In the genomic region with DNA sequence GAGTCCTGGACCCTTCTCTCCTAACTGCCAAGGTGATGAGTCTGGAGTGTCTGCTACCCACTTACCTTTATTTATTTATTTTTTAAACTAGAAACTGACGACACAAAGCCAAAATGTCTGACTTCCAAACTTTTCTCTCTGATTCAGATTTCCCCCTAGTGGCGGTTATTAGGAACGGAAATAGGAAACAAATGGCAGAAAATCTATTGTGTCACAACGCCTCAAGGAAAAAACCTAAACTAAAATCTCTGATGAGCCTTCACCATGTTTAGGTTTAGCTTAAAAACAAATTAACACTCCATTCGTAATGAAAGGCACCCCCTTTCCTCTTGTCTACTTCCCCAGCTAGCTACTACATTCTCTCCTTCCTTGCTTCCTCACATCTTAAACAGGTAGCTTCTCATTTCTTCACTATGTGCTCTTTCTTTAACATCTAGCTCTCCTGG, we compare ENCODE assay signal across 8 cellular contexts.
DNase-seq lines count a peak whose midpoint lies in the region; ATAC-seq and TF ChIP-seq lines count a peak whose summit lies in the region.

No MANE protein-coding gene starts in this region.

- no peaks in the 10 kb centered on the region for H3K27me3 Mint-ChIP-seq in activated T-cell treated with anti-CD3 and anti-CD28 coated beads, Interleukin-2, amount 50 U/mL, for 4 hours (ENCODE audit: low read depth)

- H3K4me3 ChIP-seq in foreskin fibroblast (ENCODE audit: low read depth in 1 of 2, low read length in 2 of 2): no peak overlapping the region

- ATAC-seq in sciatic nerve (peak; percentile 51), GM21528 (IDR thresholded peaks at IDR 0.05; ENCODE audit: low FRiP score, unreplicated experiment) (no peak)
- no peak for ATAC-seq in activated T-cell treated with anti-CD3 and anti-CD28 coated beads, Interleukin-2, amount 50 U/mL, for 4 hours

- H3K36me3 Mint-ChIP-seq in activated T-cell treated with anti-CD3 and anti-CD28 coated beads, Interleukin-2, amount 50 U/mL, for 4 hours (ENCODE audit: insufficient read depth): peaks cover 23% of the 10 kb centered on the region

- peak; percentile 65 for TF ChIP-seq CTCF in foreskin fibroblast (IDR thresholded peaks at IDR 0.05; ENCODE audit: low read depth, low read length)

- peaks cover 7% of the 10 kb centered on the region for H3K4me1 Mint-ChIP-seq in activated T-cell treated with anti-CD3 and anti-CD28 coated beads, Interleukin-2, amount 50 U/mL, for 4 hours (ENCODE audit: low read depth)

- intact Hi-C loops in sciatic nerve (cut with DNase I): no loop called here

- in situ Hi-C loops in KBM-7 (cut with MboI; ENCODE audit: low pct_unique_long_range_greater_than_20kb, low sequenced_read_pairs): no loop called here

- DNase-seq in Daoy (ENCODE audit: low read depth) (peak; percentile 25), KBM-7 (peak; percentile 77), SW 1271 (lab: John Stamatoyannopoulos, UW) (peak; percentile 38 to 77), foreskin fibroblast (peak; percentile 28 to 75), sciatic nerve (ENCODE audit: low spot score) (no peak), GF-D8 (lab: John Stamatoyannopoulos, UW) (no peak)
- DNase-seq in activated T-cell treated with anti-CD3 and anti-CD28 coated beads, Interleukin-2, amount 50 U/mL, for 4 hours: no peak

- H3K4me3 Mint-ChIP-seq in activated T-cell treated with anti-CD3 and anti-CD28 coated beads, Interleukin-2, amount 50 U/mL, for 4 hours: no peak overlapping the region

- no peaks in the 10 kb centered on the region for H3K9me3 Mint-ChIP-seq in activated T-cell treated with anti-CD3 and anti-CD28 coated beads, Interleukin-2, amount 50 U/mL, for 4 hours

Comparison
In these comparisons a context has a peak if more than half of its experiments do, and no peak if none do; other contexts are left out.
1. DNase-seq: peak in Daoy (single experiment), KBM-7 (single experiment), SW 1271 (2 of 2) and foreskin fibroblast (2 of 2); none in sciatic nerve (single experiment), activated T-cell treated with anti-CD3 and anti-CD28 coated beads, Interleukin-2, amount 50 U/mL, for 4 hours (single experiment) and GF-D8 (single experiment).